Comparison of ENCODE assay signal across 2 cellular contexts in genomic region chr5:124702442-124703024, GRCh38.
TF ChIP-seq lines count a peak whose summit lies in the region.

No MANE protein-coding gene starts in this region.

TF ChIP-seq in HEK293, 187 proteins besides CTCF, POLR2A, EP300 and RAD21 (continued from another document and continues in another):
- TF ChIP-seq ZNF561 (tag by site-specific recombination; IDR thresholded peaks at IDR 0.05; ENCODE audit: borderline replicate concordance), result no peak
- TF ChIP-seq PRDM1 (tag by site-specific recombination; IDR thresholded peaks at IDR 0.05), result no peak
- no peak for TF ChIP-seq ZNF214 (tag by site-specific recombination; IDR thresholded peaks at IDR 0.05; ENCODE audit: borderline replicate concordance)
- no peak for TF ChIP-seq ZSCAN4 (tag by site-specific recombination; IDR thresholded peaks at IDR 0.05)
- no peak for TF ChIP-seq ZSCAN5A (tag by site-specific recombination; IDR thresholded peaks at IDR 0.05)
- TF ChIP-seq ZNF548 (tag by site-specific recombination; IDR thresholded peaks at IDR 0.05), result no peak
- no peak for TF ChIP-seq OVOL3 (tag by site-specific recombination; IDR thresholded peaks at IDR 0.05)
- TF ChIP-seq KLF17 (tag by site-specific recombination; IDR thresholded peaks at IDR 0.05), result no peak
- no peak for TF ChIP-seq BCL11A (tag by site-specific recombination; IDR thresholded peaks at IDR 0.05; ENCODE audit: low read depth)
- TF ChIP-seq FEZF1 (tag by site-specific recombination; IDR thresholded peaks at IDR 0.05), result peak; percentile 93
- no peak for TF ChIP-seq ZNF571 (tag by site-specific recombination; IDR thresholded peaks at IDR 0.05)
- no peak for TF ChIP-seq GLI2 (tag by site-specific recombination; IDR thresholded peaks at IDR 0.05; ENCODE audit: borderline replicate concordance, low read depth)
- TF ChIP-seq ZNF121 (tag by site-specific recombination; IDR thresholded peaks at IDR 0.05), result no peak
- TF ChIP-seq ZNF610 (tag by site-specific recombination; IDR thresholded peaks at IDR 0.05; ENCODE audit: borderline replicate concordance), result no peak
- TF ChIP-seq YY1 (tag by site-specific recombination; IDR thresholded peaks at IDR 0.05), result no peak
- no peak for TF ChIP-seq ZNF513 (tag by site-specific recombination; IDR thresholded peaks at IDR 0.05)
- no peak for TF ChIP-seq KLF1 (tag by site-specific recombination; IDR thresholded peaks at IDR 0.05)
- TF ChIP-seq ZNF404 (tag by site-specific recombination; IDR thresholded peaks at IDR 0.05), result no peak
- TF ChIP-seq ZNF398 (tag by site-specific recombination; IDR thresholded peaks at IDR 0.05), result no peak
- TF ChIP-seq ZBTB8A (tag by site-specific recombination; IDR thresholded peaks at IDR 0.05), result 0 out of 2 replicates have a peak, but pooled peaks have one; percentile 16
- TF ChIP-seq KLF10 (tag by site-specific recombination; IDR thresholded peaks at IDR 0.05), result no peak
- TF ChIP-seq ZSCAN23 (tag by site-specific recombination; IDR thresholded peaks at IDR 0.05), result no peak

TF ChIP-seq in WTC11, 78 proteins besides CTCF, POLR2A, EP300 and RAD21 (continued from another document):
- TF ChIP-seq IRF1 (CRISPR knock-in tag; IDR thresholded peaks at IDR 0.05), result no peak
- no peak for TF ChIP-seq CREB1 (CRISPR knock-in tag; IDR thresholded peaks at IDR 0.05)
- TF ChIP-seq SOX15 (CRISPR knock-in tag; IDR thresholded peaks at IDR 0.05), result no peak
- TF ChIP-seq ZNF232 (CRISPR knock-in tag; IDR thresholded peaks at IDR 0.05), result no peak
- TF ChIP-seq E2F4 (CRISPR knock-in tag; IDR thresholded peaks at IDR 0.05; ENCODE audit: borderline replicate concordance, low read depth), result no peak
- TF ChIP-seq ZNF219 (CRISPR knock-in tag; IDR thresholded peaks at IDR 0.05; ENCODE audit: borderline replicate concordance), result no peak
